In genomic region chr12:93136243-93137015, GRCh38 we compare ENCODE assay signal across 15 cellular contexts.
DNase-seq lines count a peak whose midpoint lies in the region; ATAC-seq and TF ChIP-seq lines count a peak whose summit lies in the region.
"Had no signal": no experiment of that assay in that cellular context is flagged by ENCODE, and none has a peak within 500 bp of the region (broad histone marks: within the 10 kb centered on the region; RNA-seq: fewer than 3 reads in every experiment).

No MANE protein-coding gene starts in this region.

- no peak overlapping the region for H3K9ac ChIP-seq in BLaER1 treated with 17β-estradiol and CSF1 and Interleukin-3, amounts not matched to agents 10 nM and 100 nM
- H3K9ac ChIP-seq: GM23248, KMS-11 had no signal

- peaks cover 0 to 13% (median 4%) of the 10 kb centered on the region in 11 experiments; a peak in 6 of 22 replicates for H3K9me3 ChIP-seq in BLaER1 treated with 17β-estradiol and CSF1 and Interleukin-3, amounts not matched to agents 10 nM and 100 nM (replicated peaks in 1 of 11)
- H3K9me3 ChIP-seq: tibial artery had no signal

- peak overlapping the region; percentile 39 for H3K4me3 Mint-ChIP-seq in natural killer cell
- H3K4me3 Mint-ChIP-seq: brain had no signal

- H3K27ac ChIP-seq in BLaER1 treated with 17β-estradiol and CSF1 and Interleukin-3, amounts not matched to agents 10 nM and 100 nM, result peak overlapping the region in 8 of 11 experiments; percentile 60 to 77 (median 70); a peak in 12 of 22 replicates
- H3K27ac ChIP-seq: GM23248, KMS-11 had no signal

- DNase-seq in SK-MEL-5 (ENCODE audit: low read depth, low spot score) (peak; percentile 87), natural killer cell (no peak), germinal center (ENCODE audit: low spot score) (no peak), retina (no peak)
- no peak for DNase-seq in stimulated activated naive CD4-positive, alpha-beta T cell (lab: John Stamatoyannopoulos, UW)
- DNase-seq: GM23248; mesendoderm; NCI-H82; stimulated activated CD4-positive, alpha-beta T cell treated with anti-CD3 and anti-CD28 coated beads, Interleukin-12 subunit alpha, Interleukin-12 subunit beta, amount 100 ng/mL, for 4 hours; tibial artery had no signal

- in situ Hi-C loops in SK-MEL-5 (cut with HindIII; ENCODE audit: low pct_unique_long_range_greater_than_20kb, low sequenced_read_pairs), result no loop called here

- H3K36me3 Mint-ChIP-seq in natural killer cell, result no peaks in the 10 kb centered on the region
- H3K36me3 Mint-ChIP-seq: brain had no signal

- ATAC-seq in GM19023 (IDR thresholded peaks at IDR 0.05; ENCODE audit: unreplicated experiment), result peak; percentile 29
- peak; percentile 45 to 67 (median 57) for ATAC-seq in natural killer cell
- ATAC-seq in HG02852 (IDR thresholded peaks at IDR 0.05; ENCODE audit: unreplicated experiment), result no peak

- no peaks in the 10 kb centered on the region for H3K27me3 ChIP-seq in BLaER1 treated with 17β-estradiol and CSF1 and Interleukin-3, amounts not matched to agents 10 nM and 100 nM
- H3K27me3 ChIP-seq: tibial artery had no signal

- intact Hi-C loops in natural killer cell (cut with micrococcal nuclease), result no loop called here

- H3K4me3 ChIP-seq in BLaER1 treated with 17β-estradiol and CSF1 and Interleukin-3, amounts not matched to agents 10 nM and 100 nM, result no peak overlapping the region
- H3K4me3 ChIP-seq: GM23248, tibial artery had no signal

- H3K36me3 ChIP-seq in BLaER1 treated with 17β-estradiol and CSF1 and Interleukin-3, amounts not matched to agents 10 nM and 100 nM, result no peaks in the 10 kb centered on the region
- H3K36me3 ChIP-seq: tibial artery had no signal

- peaks cover 28 to 61% (median 49%) of the 10 kb centered on the region in 10 experiments for H3K4me1 ChIP-seq in BLaER1 treated with 17β-estradiol and CSF1 and Interleukin-3, amounts not matched to agents 10 nM and 100 nM

- peak overlapping the region; percentile 69 to 77 for H3K27ac Mint-ChIP-seq in natural killer cell

- no peaks in the 10 kb centered on the region for H3K9me3 Mint-ChIP-seq in natural killer cell

- no peaks in the 10 kb centered on the region for H3K27me3 Mint-ChIP-seq in natural killer cell (ENCODE audit: low read depth in 2 of 2)
- H3K27me3 Mint-ChIP-seq: brain had no signal

- peak overlapping the region; percentile 20 to 81 (median 67); a peak in 19 of 22 replicates for H3K4me2 ChIP-seq in BLaER1 treated with 17β-estradiol and CSF1 and Interleukin-3, amounts not matched to agents 10 nM and 100 nM

- no peak for TF ChIP-seq CTCF in natural killer cell (IDR thresholded peaks at IDR 0.05)

- H4K20me1 ChIP-seq in BLaER1 treated with 17β-estradiol and CSF1 and Interleukin-3, amounts not matched to agents 10 nM and 100 nM, result no peaks in the 10 kb centered on the region

- H3K4me1 Mint-ChIP-seq in natural killer cell, result peaks cover 27 to 30% of the 10 kb centered on the region in 2 donors
